8 cellular contexts compared by ENCODE assay signal in the genomic region with DNA sequence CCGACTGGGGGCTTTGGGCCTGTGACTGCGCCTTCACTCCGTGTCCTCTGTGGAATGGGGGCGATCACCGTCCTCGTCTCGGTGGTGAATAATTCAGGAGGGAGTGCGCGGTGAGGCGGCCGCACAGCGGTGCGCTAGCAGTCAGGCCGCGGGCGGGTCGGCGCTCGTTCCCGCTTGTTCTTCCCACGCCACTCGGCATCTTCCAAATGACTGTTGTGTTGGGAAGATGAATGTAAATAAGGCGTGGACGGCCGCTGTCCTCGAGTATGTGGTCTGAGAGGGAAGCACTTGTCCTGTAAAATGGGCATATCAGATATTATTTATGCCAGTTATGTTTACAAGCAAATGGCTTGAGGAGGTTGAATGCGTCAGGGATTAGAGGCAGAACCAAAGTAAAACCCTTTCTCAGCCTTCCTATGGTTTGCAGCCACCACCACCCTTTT. TPM values are rescaled to one million over a fixed set of nuclear protein-coding genes. Genes with fewer than 3 reads are reported as not detected.
DNase-seq lines count a peak whose midpoint lies in the region; ATAC-seq and TF ChIP-seq lines count a peak whose summit lies in the region.

No MANE protein-coding gene starts in this region.

- H3K27me3 ChIP-seq in body of pancreas (no peaks in the 10 kb centered on the region), thoracic aorta (replicated peaks; ENCODE audit: insufficient read depth) (no peaks in the 10 kb centered on the region)

- TF ChIP-seq CTCF in GM20000 (IDR thresholded peaks at IDR 0.05; ENCODE audit: extremely low read depth, missing control alignments) (no peak), body of pancreas (IDR thresholded peaks at IDR 0.05) (peak in 1 of 7 experiments; percentile 2), thoracic aorta (IDR thresholded peaks at IDR 0.05) (no peak)

- peaks cover 27% of the 10 kb centered on the region for H3K4me1 ChIP-seq in body of pancreas
- H3K4me1 ChIP-seq in thoracic aorta (ENCODE audit: control insufficient read depth in 1 of 2, low read depth in 2 of 2): peaks cover 4 to 32% of the 10 kb centered on the region in 2 donors

- H3K27ac ChIP-seq in body of pancreas (peak overlapping the region; percentile 83 to 95 (median 87)), thoracic aorta (peak overlapping the region; percentile 96 to 97)

- intact Hi-C loops in body of pancreas (cut with DNase I): no loop called here

- TF ChIP-seq POLR2A in body of pancreas (IDR thresholded peaks at IDR 0.05): no peak

- peak; percentile 12 for ATAC-seq in HG03565 (IDR thresholded peaks at IDR 0.05; ENCODE audit: unreplicated experiment)
- ATAC-seq in body of pancreas: peak; percentile 25
- ATAC-seq in left lobe of liver: peak; percentile 46
- peak; percentile 49 for ATAC-seq in thoracic aorta (ENCODE audit: insufficient number of reproducible peaks, low FRiP score, low read depth)

- WGBS in body of pancreas, 2 donors: 2 to 3% methylated on average over 21 to 27 of the region's 27 CpGs

- H3K4me3 ChIP-seq in body of pancreas (peak overlapping the region; percentile 38 to 99), thoracic aorta (peak overlapping the region; percentile 91)

- no peaks in the 10 kb centered on the region for H3K9me3 ChIP-seq in body of pancreas
- no peaks in the 10 kb centered on the region for H3K9me3 ChIP-seq in thoracic aorta

- peak; percentile 82 for DNase-seq in D341Med (ENCODE audit: low spot score)
- peak; percentile 22 for DNase-seq in GM20000 (ENCODE audit: low spot score)
- DNase-seq in body of pancreas: no peak
- DNase-seq in left lobe of liver (ENCODE audit: low spot score): no peak
- no peak for DNase-seq in thoracic aorta (ENCODE audit: low spot score)
- DNase-seq in NOMO-1 treated with dmso at 0.1 percent for 144 hours (lab: John Stamatoyannopoulos, UW; ENCODE audit: unreplicated experiment): no peak
- no peak for DNase-seq in stimulated activated CD4-positive, alpha-beta T cell treated with anti-CD3 and anti-CD28 coated beads, Interleukin-4, amount 100 ng/mL, for 24 hours

- no peaks in the 10 kb centered on the region for H3K36me3 ChIP-seq in body of pancreas (replicated peaks in 1 of 2; ENCODE audit: insufficient read depth in 1 of 2, low read depth in 2 of 2)
- H3K36me3 ChIP-seq in thoracic aorta: no peaks in the 10 kb centered on the region

RNA-seq across cellular contexts. Expression of gene VPS4B, which starts 0.6 kb away (rescaled TPM):
- total RNA-seq in body of pancreas (10 to 100 TPM; 16.2 to 20.2 TPM), left lobe of liver (24.7 TPM), thoracic aorta (10 to 100 TPM; 25.5 to 49.9 TPM)

RNA-seq across cellular contexts. Expression of gene SERPINB5, which starts 53.9 kb away (rescaled TPM):
- total RNA-seq in body of pancreas (not detected), left lobe of liver (not detected), thoracic aorta (under 1 TPM; 0.41 to 0.63 TPM)

RNA-seq across cellular contexts. Expression of gene KDSR, which starts 55.9 kb away (rescaled TPM):
- total RNA-seq in body of pancreas (10 to 100 TPM; 14.5 TPM), left lobe of liver (49.0 TPM), thoracic aorta (10 to 100 TPM; 46.2 to 72.4 TPM)

Comparison
In these comparisons a context has a peak if more than half of its experiments do, and no peak if none do; other contexts are left out.
1. DNase-seq: peak in D341Med (single experiment) and GM20000 (single experiment); none in body of pancreas (0 of 4), left lobe of liver (single experiment), thoracic aorta (single experiment), NOMO-1 treated with dmso at 0.1 percent for 144 hours (single experiment) and stimulated activated CD4-positive, alpha-beta T cell treated with anti-CD3 and anti-CD28 coated beads, Interleukin-4, amount 100 ng/mL, for 24 hours (single experiment).
2. Peak in every context shown above with its lines, with median percentiles within 50 percentile points of each other: ATAC-seq.